Comparison of ENCODE assay signal across 19 cellular contexts in genomic region chr5:6725448-6725847, GRCh38. TPM values are rescaled to one million over a fixed set of nuclear protein-coding genes. Genes with fewer than 3 reads are reported as not detected.
DNase-seq lines count a peak whose midpoint lies in the region; ATAC-seq and TF ChIP-seq lines count a peak whose summit lies in the region.
"Had no signal": no experiment of that assay in that cellular context is flagged by ENCODE, and none has a peak within 500 bp of the region (broad histone marks: within the 10 kb centered on the region; RNA-seq: fewer than 3 reads in every experiment).

No MANE protein-coding gene starts in this region.

- H3K4me1 ChIP-seq in RWPE2 (ENCODE audit: insufficient read depth, poor library complexity, severe bottlenecking) = no peaks in the 10 kb centered on the region
- peaks cover 40 to 61% of the 10 kb centered on the region in 2 donors for H3K4me1 ChIP-seq in naive thymus-derived CD4-positive, alpha-beta T cell (ENCODE audit: control insufficient read depth in 2 of 2, insufficient read depth in 2 of 2, low read length in 2 of 2)

- H3K27ac ChIP-seq in RWPE2 (ENCODE audit: poor library complexity, severe bottlenecking) (no peak overlapping the region), dorsolateral prefrontal cortex (no peak overlapping the region)
- no peak overlapping the region for H3K27ac ChIP-seq in naive thymus-derived CD4-positive, alpha-beta T cell (ENCODE audit: low read depth, low read length)
- H3K27ac ChIP-seq: SK-N-MC had no signal

- no peak for ATAC-seq in RWPE2 (ENCODE audit: low read depth)
- no peak for ATAC-seq in naive thymus-derived CD4-positive, alpha-beta T cell
- ATAC-seq: HCT116, PC-3 had no signal

- peak overlapping the region; percentile 44 for H3K27ac Mint-ChIP-seq in activated T-cell treated with anti-CD3 and anti-CD28 coated beads, Interleukin-2, amount 50 U/mL, for 24 hours
- peak overlapping the region in 5 of 9 donors; percentile 23 to 48 (median 36) for H3K27ac Mint-ChIP-seq in naive thymus-derived CD4-positive, alpha-beta T cell
- peak overlapping the region; percentile 23 for H3K27ac Mint-ChIP-seq in type B pancreatic cell

- peaks cover 46% of the 10 kb centered on the region for H3K36me3 ChIP-seq in RWPE2 (ENCODE audit: low read depth)
- H3K36me3 ChIP-seq in naive thymus-derived CD4-positive, alpha-beta T cell (ENCODE audit: control insufficient read depth in 2 of 3, insufficient read depth in 3 of 3, low read length in 3 of 3) = peaks cover 0 to 16% (median 3%) of the 10 kb centered on the region in 3 experiments

- H3K9me3 Mint-ChIP-seq in activated T-cell treated with anti-CD3 and anti-CD28 coated beads, Interleukin-2, amount 50 U/mL, for 24 hours = no peaks in the 10 kb centered on the region
- peaks cover 0 to 2% (median 0%) of the 10 kb centered on the region in 11 donors for H3K9me3 Mint-ChIP-seq in naive thymus-derived CD4-positive, alpha-beta T cell
- no peaks in the 10 kb centered on the region for H3K9me3 Mint-ChIP-seq in type B pancreatic cell

- TF ChIP-seq CTCF in RWPE2 (IDR thresholded peaks at IDR 0.05; ENCODE audit: poor library complexity, severe bottlenecking) (no peak), type B pancreatic cell (conservative IDR thresholded peaks at IDR 0.05) (no peak), dorsolateral prefrontal cortex (IDR thresholded peaks at IDR 0.05 in 54 of 56, conservative IDR thresholded peaks at IDR 0.05 in 2 of 56; ENCODE audit: low read depth in 1 of 56, partially characterized antibody in 56 of 56) (no peak)

- H3K4me3 ChIP-seq in RWPE2 (ENCODE audit: severe bottlenecking) = no peak overlapping the region
- no peak overlapping the region for H3K4me3 ChIP-seq in naive thymus-derived CD4-positive, alpha-beta T cell (ENCODE audit: low read length)
- no peak overlapping the region for H3K4me3 ChIP-seq in dorsolateral prefrontal cortex
- H3K4me3 ChIP-seq: SK-N-MC had no signal

- peaks cover 94% of the 10 kb centered on the region for H3K4me1 Mint-ChIP-seq in activated T-cell treated with anti-CD3 and anti-CD28 coated beads, Interleukin-2, amount 50 U/mL, for 24 hours (ENCODE audit: low read depth)
- H3K4me1 Mint-ChIP-seq in naive thymus-derived CD4-positive, alpha-beta T cell = peaks cover 75 to 100% (median 93%) of the 10 kb centered on the region in 7 donors
- peaks cover 74% of the 10 kb centered on the region for H3K4me1 Mint-ChIP-seq in type B pancreatic cell (ENCODE audit: unreplicated experiment)

- CTCF ChIA-PET in naive thymus-derived CD4-positive, alpha-beta T cell (lab: Charles Lee) = no interaction called here

- H3K27me3 ChIP-seq in RWPE2 (ENCODE audit: insufficient read depth, poor library complexity, severe bottlenecking) = no peaks in the 10 kb centered on the region
- no peaks in the 10 kb centered on the region for H3K27me3 ChIP-seq in naive thymus-derived CD4-positive, alpha-beta T cell (ENCODE audit: control insufficient read depth in 2 of 2, insufficient read depth in 2 of 2, low read length in 2 of 2)
- no peaks in the 10 kb centered on the region for H3K27me3 ChIP-seq in dorsolateral prefrontal cortex

- no peaks in the 10 kb centered on the region for H3K9me3 ChIP-seq in RWPE2 (ENCODE audit: severe bottlenecking)
- H3K9me3 ChIP-seq in naive thymus-derived CD4-positive, alpha-beta T cell (ENCODE audit: control insufficient read depth in 2 of 3, low read length in 3 of 3) = no peaks in the 10 kb centered on the region

- POLR2A ChIA-PET in naive thymus-derived CD4-positive, alpha-beta T cell (lab: Charles Lee) = interaction anchor here (0.6 kb wide), 1 partner anchor 45 kb away, joined by 3 read pairs; no protein-coding TSS in a partner anchor

- intact Hi-C loops in naive thymus-derived CD4-positive, alpha-beta T cell (cut with micrococcal nuclease) = no loop called here
- intact Hi-C loops in dorsolateral prefrontal cortex (cut with DNase I) = no loop called here

- no peaks in the 10 kb centered on the region for H3K27me3 Mint-ChIP-seq in activated T-cell treated with anti-CD3 and anti-CD28 coated beads, Interleukin-2, amount 50 U/mL, for 24 hours
- no peaks in the 10 kb centered on the region for H3K27me3 Mint-ChIP-seq in naive thymus-derived CD4-positive, alpha-beta T cell
- H3K27me3 Mint-ChIP-seq in type B pancreatic cell = no peaks in the 10 kb centered on the region

- H3K36me3 Mint-ChIP-seq in activated T-cell treated with anti-CD3 and anti-CD28 coated beads, Interleukin-2, amount 50 U/mL, for 24 hours (ENCODE audit: low read depth) = peaks cover 66% of the 10 kb centered on the region
- peaks cover 0 to 26% (median 0%) of the 10 kb centered on the region in 5 donors for H3K36me3 Mint-ChIP-seq in naive thymus-derived CD4-positive, alpha-beta T cell
- peaks cover 11% of the 10 kb centered on the region for H3K36me3 Mint-ChIP-seq in type B pancreatic cell

- no peak overlapping the region for H3K4me3 Mint-ChIP-seq in activated T-cell treated with anti-CD3 and anti-CD28 coated beads, Interleukin-2, amount 50 U/mL, for 24 hours
- peak overlapping the region in 3 of 10 donors; percentile 11 to 58 (median 18) for H3K4me3 Mint-ChIP-seq in naive thymus-derived CD4-positive, alpha-beta T cell
- H3K4me3 Mint-ChIP-seq in type B pancreatic cell = no peak overlapping the region

- no peak for DNase-seq in activated T-cell treated with anti-CD3 and anti-CD28 coated beads, Interleukin-2, amount 50 U/mL, for 24 hours
- no peak for DNase-seq in activated T-cell treated with anti-CD3 and anti-CD28 coated beads, Interleukin-2, amount 50 U/mL, for 48 hours
- DNase-seq in RWPE2 (ENCODE audit: low spot score) (peak; percentile 19), type B pancreatic cell (ENCODE audit: extremely low spot score, unreplicated experiment) (no peak), dorsolateral prefrontal cortex (no peak), NCI-H82 treated with DMSO at 0.1 percent for 48 hours (lab: John Stamatoyannopoulos, UW; ENCODE audit: unreplicated experiment) (no peak), NCI-H2171 treated with DMSO at 0.1 percent for 48 hours (lab: John Stamatoyannopoulos, UW) (no peak)
- no peak for DNase-seq in naive thymus-derived CD4-positive, alpha-beta T cell
- DNase-seq: EL, GF-D8, GOT3, Karpas-422, NCI-H187, NCI-H510A, NCI-H748 treated with DMSO at 0.1 percent for 48 hours, PC-3, SHP77 had no signal

RNA-seq across cellular contexts. Expression of gene TENT4A, which starts 12.2 kb away (rescaled TPM):
- 10 to 100 TPM; 34.9 to 61.4 (median 52.2) TPM for total RNA-seq in naive thymus-derived CD4-positive, alpha-beta T cell
- polyA plus RNA-seq in naive thymus-derived CD4-positive, alpha-beta T cell = 1 to 10 TPM; 1.6 to 2.2 TPM
- total RNA-seq in type B pancreatic cell (ENCODE audit: low replicate concordance) = 21.7 and 34.1 TPM in 2 replicates
- 10 to 100 TPM; 22.3 to 43.3 (median 32.9) TPM for total RNA-seq in dorsolateral prefrontal cortex
